In the genomic region with DNA sequence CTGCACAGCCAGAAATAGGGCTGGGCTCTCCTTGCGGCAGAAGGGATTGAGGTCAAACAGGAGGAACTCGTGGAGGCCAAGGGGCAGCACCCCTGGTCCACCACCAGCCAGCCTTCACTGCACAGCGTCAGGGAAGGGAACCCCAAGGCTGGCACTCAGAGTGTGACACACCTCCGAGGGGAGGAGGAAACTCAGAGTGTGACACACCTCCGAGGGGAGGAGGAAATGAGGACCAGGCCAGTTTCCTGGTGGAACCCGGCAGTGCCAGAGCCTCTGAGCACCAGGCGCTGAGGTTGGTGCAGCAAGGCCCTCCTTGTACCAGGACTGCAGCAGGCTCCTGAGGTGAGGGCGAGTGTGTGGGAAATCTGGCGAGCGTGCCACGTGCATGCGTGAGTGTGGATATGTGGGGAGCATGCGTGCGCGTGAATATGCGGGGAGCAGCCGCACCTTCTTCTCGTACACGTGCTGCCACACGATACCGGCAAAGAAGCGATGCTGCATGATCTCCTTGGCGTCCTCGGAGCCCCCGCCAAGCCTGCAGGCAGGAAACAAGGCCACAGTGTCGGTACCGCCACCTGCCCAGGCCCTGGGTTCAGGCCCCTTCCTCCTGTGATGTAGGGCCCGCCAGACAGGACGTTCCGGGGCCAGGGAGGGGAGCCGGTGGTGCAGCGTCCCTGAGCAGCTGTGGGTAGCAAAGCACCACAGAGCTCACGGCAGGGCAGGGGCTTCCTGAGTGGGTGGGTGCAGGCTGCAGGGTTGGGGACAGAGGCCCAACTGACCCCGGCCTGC, we compare ENCODE assay signal across 20 cellular contexts. TPM values are rescaled to one million over a fixed set of nuclear protein-coding genes. Genes with fewer than 3 reads are reported as not detected.
DNase-seq lines count a peak whose midpoint lies in the region; ATAC-seq, FAIRE-seq and TF ChIP-seq lines count a peak whose summit lies in the region.
"Had no signal": no experiment of that assay in that cellular context is flagged by ENCODE, and none has a peak within 500 bp of the region (broad histone marks: within the 10 kb centered on the region; RNA-seq: fewer than 3 reads in every experiment).

No MANE protein-coding gene starts in this region.

- no peak overlapping the region for H3K27ac ChIP-seq in prostate gland
- H3K27ac ChIP-seq: A549 had no signal

- H3K9me3 ChIP-seq in T-helper 17 cell (ENCODE audit: control insufficient read depth, low read length, poor library complexity, severe bottlenecking): no peaks in the 10 kb centered on the region
- H3K9me3 ChIP-seq in prostate gland: no peaks in the 10 kb centered on the region

- WGBS in prostate gland: 81% methylated on average over 34 of the region's 34 CpGs

- H3K27me3 ChIP-seq in prostate gland (replicated peaks; ENCODE audit: insufficient read depth): no peaks in the 10 kb centered on the region

- no peak overlapping the region for H3K4me3 ChIP-seq in prostate gland
- H3K4me3 ChIP-seq: A549 had no signal

- peak overlapping the region; percentile 7 for H3K4me3 Mint-ChIP-seq in T-helper 17 cell

- H3K4me1 Mint-ChIP-seq in T-helper 17 cell: peaks cover 2% of the 10 kb centered on the region

- peaks cover 0 to 10% of the 10 kb centered on the region in 2 donors for H3K36me3 ChIP-seq in prostate gland

- no peak for DNase-seq in GM12891 (ENCODE audit: insufficient read length, low spot score)
- no peak for DNase-seq in T-helper 17 cell
- peak; percentile 7 for DNase-seq in kidney tubule cell (ENCODE audit: low spot score)
- DNase-seq in prostate gland (ENCODE audit: low spot score): no peak
- DNase-seq in AG20443 (ENCODE audit: low spot score): no peak
- DNase-seq: CD4-positive, CD25-positive, alpha-beta regulatory T cell; DMS79; IMR-90; MV-4-11; NCI-H1105 treated with DMSO at 0.1 percent for 48 hours; NCI-H2029 treated with DMSO at 0.1 percent for 48 hours; NCI-H345; NCI-H524; NCI-H774; NK-92 treated with Interleukin-12 subunit alpha and Interleukin-12 subunit beta, amount 100 ng/mL, for 24 hours had no signal

- H3K27ac Mint-ChIP-seq in T-helper 17 cell: peak overlapping the region; percentile 63

- FAIRE-seq in GM12891 (lab: Jason Lieb, UNC): no peak
- FAIRE-seq: A549, H54, HTR-8/SVneo had no signal

- ATAC-seq in T-helper 17 cell (no peak), HG03280 (IDR thresholded peaks at IDR 0.05; ENCODE audit: unreplicated experiment) (no peak), HG02759 (IDR thresholded peaks at IDR 0.05; ENCODE audit: unreplicated experiment) (no peak)
- ATAC-seq: A549 had no signal

- H3K4me1 ChIP-seq in prostate gland (replicated peaks): peaks cover 20% of the 10 kb centered on the region

- no peak for TF ChIP-seq CTCF in prostate gland (IDR thresholded peaks at IDR 0.05)

- TF ChIP-seq POLR2A in GM12891 (IDR thresholded peaks at IDR 0.05; ENCODE audit: low read depth, low read length) (no peak), prostate gland (IDR thresholded peaks at IDR 0.05) (peak; percentile 18)

- H3K36me3 Mint-ChIP-seq in T-helper 17 cell (ENCODE audit: low read depth): peaks cover 3% of the 10 kb centered on the region

- H3K27me3 Mint-ChIP-seq in T-helper 17 cell: no peaks in the 10 kb centered on the region
- H3K27me3 Mint-ChIP-seq: CD4-positive, CD25-positive, alpha-beta regulatory T cell had no signal

- intact Hi-C loops in prostate gland (cut with DNase I): no loop called here

TF ChIP-seq in GM12891, 5 proteins besides CTCF, POLR2A, EP300 and RAD21:
- TF ChIP-seq SPI1 (IDR thresholded peaks at IDR 0.05; ENCODE audit: low read depth, low read length) (no peak), TAF1 (IDR thresholded peaks at IDR 0.05; ENCODE audit: low read depth, low read length) (no peak), PAX5 (IDR thresholded peaks at IDR 0.05; ENCODE audit: insufficient read depth, low read length, severe bottlenecking) (no peak), POU2F2 (IDR thresholded peaks at IDR 0.05; ENCODE audit: low read depth, low read length) (0 out of 2 replicates have a peak, but pooled peaks have one; percentile 13), POLR2AphosphoS5 (IDR thresholded peaks at IDR 0.05; ENCODE audit: low read depth, low read length) (no peak)

RNA-seq across cellular contexts. Expression of a gene that starts 19.2 kb away (rescaled TPM):
- 76.5 TPM for polyA plus RNA-seq in GM12891 (2012; ENCODE audit: low read depth, missing spikeins)
- total RNA-seq in T-helper 17 cell: 10 to 100 TPM; 76.2 to 85.7 TPM
- total RNA-seq in prostate gland: 100 to 1,000 TPM; 249 to 514 TPM

RNA-seq across cellular contexts. Expression of a gene that starts 23.4 kb away (rescaled TPM):
- polyA plus RNA-seq in GM12891 (2012; ENCODE audit: low read depth, missing spikeins): 47.1 TPM
- total RNA-seq in T-helper 17 cell (10 to 100 TPM; 72.4 to 77.2 TPM), prostate gland (100 to 1,000 TPM; 154 to 200 TPM)

RNA-seq across cellular contexts. Expression of a gene that starts 28.8 kb away (rescaled TPM):
- 0.13 TPM for polyA plus RNA-seq in GM12891 (2012; ENCODE audit: low read depth, missing spikeins)
- 1 to 10 TPM; 2.7 to 3.3 TPM for total RNA-seq in T-helper 17 cell
- total RNA-seq in prostate gland: 10 to 100 TPM; 28.4 to 40.9 TPM

RNA-seq across cellular contexts. Expression of a gene that starts 48.1 kb away (rescaled TPM):
- 0.21 TPM for polyA plus RNA-seq in GM12891 (2012; ENCODE audit: low read depth, missing spikeins)
- total RNA-seq in T-helper 17 cell: 1 to 10 TPM; 2.4 to 2.9 TPM
- 10 to 100 TPM; 18.3 to 44.4 TPM for total RNA-seq in prostate gland

Comparison
In these comparisons a context has a peak if more than half of its experiments do, and no peak if none do; other contexts are left out.
1. RNA of a gene that starts 28.8 kb away (total RNA-seq): 28.4 to 40.9 TPM in prostate gland; 2.7 to 3.3 TPM in T-helper 17 cell; every median in the first group is over 4 times any median in the second.